In genomic region chr3:32684029-32684799, GRCh38 we compare ENCODE assay signal across 8 cellular contexts.
A peak's percentile ranks its signal among the peaks of the same experiment; 100 is the strongest.
DNase-seq lines count a peak whose midpoint lies in the region; ATAC-seq and TF ChIP-seq lines count a peak whose summit lies in the region.

No MANE protein-coding gene starts in this region.

- peaks cover 14% of the 10 kb centered on the region for H3K36me3 Mint-ChIP-seq in nephron progenitor cell (ENCODE audit: low read depth)

- peaks cover 33% of the 10 kb centered on the region for H3K4me1 Mint-ChIP-seq in nephron progenitor cell

- H3K4me3 ChIP-seq in BLaER1 treated with 17β-estradiol and CSF1 and Interleukin-3, amounts not matched to agents 10 nM and 100 nM = peak overlapping the region; percentile 84 to 98 (median 90)
- H3K4me3 ChIP-seq in coronary artery = peak overlapping the region; percentile 100

- H3K27me3 Mint-ChIP-seq in nephron progenitor cell (ENCODE audit: low read depth, poor library complexity) = peaks cover 4% of the 10 kb centered on the region

- DNase-seq in coronary artery (ENCODE audit: low spot score) = no peak
- DNase-seq in nephron progenitor cell = no peak
- no peak for DNase-seq in NCI-H1436 treated with DMSO at 0.1 percent for 48 hours (lab: John Stamatoyannopoulos, UW)
- no peak for DNase-seq in NCI-H1105 (lab: John Stamatoyannopoulos, UW)

- H3K36me3 ChIP-seq in BLaER1 treated with 17β-estradiol and CSF1 and Interleukin-3, amounts not matched to agents 10 nM and 100 nM = peaks cover 0 to 19% (median 15%) of the 10 kb centered on the region in 11 experiments; a peak in 16 of 22 replicates
- peaks cover 17% of the 10 kb centered on the region for H3K36me3 ChIP-seq in KOPT-K1 (ENCODE audit: insufficient read depth, low read length)

- no peaks in the 10 kb centered on the region for H3K9me3 ChIP-seq in BLaER1 treated with 17β-estradiol and CSF1 and Interleukin-3, amounts not matched to agents 10 nM and 100 nM (replicated peaks in 1 of 11)
- H3K9me3 ChIP-seq in KOPT-K1 (ENCODE audit: insufficient read depth, low read length, poor library complexity, severe bottlenecking) = no peaks in the 10 kb centered on the region

- H3K27me3 ChIP-seq in BLaER1 treated with 17β-estradiol and CSF1 and Interleukin-3, amounts not matched to agents 10 nM and 100 nM = no peaks in the 10 kb centered on the region

- peak overlapping the region; percentile 78 to 90 (median 84) for H3K9ac ChIP-seq in BLaER1 treated with 17β-estradiol and CSF1 and Interleukin-3, amounts not matched to agents 10 nM and 100 nM

- H3K27ac ChIP-seq in BLaER1 treated with 17β-estradiol and CSF1 and Interleukin-3, amounts not matched to agents 10 nM and 100 nM = peak overlapping the region; percentile 52 to 87 (median 75); a peak in 20 of 22 replicates
- H3K27ac ChIP-seq in KOPT-K1 (ENCODE audit: low read depth, low read length, poor library complexity, severe bottlenecking) (peak overlapping the region; percentile 69), coronary artery (peak overlapping the region; percentile 84 to 95)

- ATAC-seq in HG03045 (IDR thresholded peaks at IDR 0.05; ENCODE audit: unreplicated experiment) (no peak), HG03378 (IDR thresholded peaks at IDR 0.05; ENCODE audit: unreplicated experiment) (no peak)

- TF ChIP-seq CTCF in coronary artery (IDR thresholded peaks at IDR 0.05) = no peak
- no peak for TF ChIP-seq CTCF in nephron progenitor cell (IDR thresholded peaks at IDR 0.05)

- peaks cover 3% of the 10 kb centered on the region for H3K9me3 Mint-ChIP-seq in nephron progenitor cell

- peak overlapping the region; percentile 61 to 79 (median 72) for H3K4me2 ChIP-seq in BLaER1 treated with 17β-estradiol and CSF1 and Interleukin-3, amounts not matched to agents 10 nM and 100 nM

- no peak overlapping the region for H3K27ac Mint-ChIP-seq in nephron progenitor cell

- peaks cover 0 to 18% (median 5%) of the 10 kb centered on the region in 11 experiments; a peak in 6 of 22 replicates for H4K20me1 ChIP-seq in BLaER1 treated with 17β-estradiol and CSF1 and Interleukin-3, amounts not matched to agents 10 nM and 100 nM

- peak overlapping the region; percentile 96 for H3K4me3 Mint-ChIP-seq in nephron progenitor cell

- peaks cover 22 to 31% (median 25%) of the 10 kb centered on the region in 10 experiments for H3K4me1 ChIP-seq in BLaER1 treated with 17β-estradiol and CSF1 and Interleukin-3, amounts not matched to agents 10 nM and 100 nM
